Comparison of ENCODE assay signal across 8 cellular contexts in genomic region chr11:133163463-133164419, GRCh38.
DNase-seq lines count a peak whose midpoint lies in the region; ATAC-seq and TF ChIP-seq lines count a peak whose summit lies in the region.

No MANE protein-coding gene starts in this region.

- no peak for TF ChIP-seq EP300 in ovary (IDR thresholded peaks at IDR 0.05)

- peak; percentile 79 for ATAC-seq in HG03103 (IDR thresholded peaks at IDR 0.05; ENCODE audit: low read depth, unreplicated experiment)

- DNase-seq in ACHN, result peak; percentile 46
- peak; percentile 3 for DNase-seq in NCI-H774 (lab: John Stamatoyannopoulos, UW)
- DNase-seq in coronary artery (ENCODE audit: low spot score), result no peak
- DNase-seq in medulla oblongata (ENCODE audit: extremely low spot score), result peak; percentile 81
- DNase-seq in stimulated activated CD4-positive, alpha-beta T cell treated with anti-CD3 and anti-CD28 coated beads, Interleukin-1b, Interleukin-23, amount 100 ng/mL, for 48 hours, result no peak
- DNase-seq in ovary, result no peak

- no peaks in the 10 kb centered on the region for H3K4me1 ChIP-seq in ovary (ENCODE audit: insufficient read depth)

- in situ Hi-C loops in ACHN (cut with HindIII; ENCODE audit: low pct_ligation_motif_present, low pct_unique_long_range_greater_than_20kb, low sequenced_read_pairs), result no loop called here

- H3K27me3 ChIP-seq in ovary, result no peaks in the 10 kb centered on the region

- no peak overlapping the region for H3K27ac ChIP-seq in coronary artery
- H3K27ac ChIP-seq in ovary, result no peak overlapping the region

- H3K4me3 ChIP-seq in coronary artery (peak overlapping the region; percentile 19), ovary (no peak overlapping the region)

- no peak for TF ChIP-seq POLR2A in ovary (IDR thresholded peaks at IDR 0.05)

- 36 to 41% (median 39%) methylated on average over 12 of the region's 12 CpGs for WGBS in ovary, 3 donors

- peak; percentile 74 for TF ChIP-seq CTCF in GM12873 (IDR thresholded peaks at IDR 0.05; ENCODE audit: insufficient read depth, low read depth, low read length, missing control alignments)
- peak; percentile 65 for TF ChIP-seq CTCF in coronary artery (IDR thresholded peaks at IDR 0.05)
- TF ChIP-seq CTCF in ovary (IDR thresholded peaks at IDR 0.05), result no peak

- no peaks in the 10 kb centered on the region for H3K36me3 ChIP-seq in ovary

- intact Hi-C loops in ovary (cut with DNase I), result no loop called here

- no peaks in the 10 kb centered on the region for H3K9me3 ChIP-seq in ovary

Comparison
In these comparisons a context has a peak if more than half of its experiments do, and no peak if none do; other contexts are left out.
1. DNase-seq: peak in ACHN (single experiment), NCI-H774 (single experiment) and medulla oblongata (single experiment); none in coronary artery (single experiment), stimulated activated CD4-positive, alpha-beta T cell treated with anti-CD3 and anti-CD28 coated beads, Interleukin-1b, Interleukin-23, amount 100 ng/mL, for 48 hours (single experiment) and ovary (0 of 5).
2. CTCF ChIP-seq: peak in GM12873 (single experiment) and coronary artery (single experiment); none in ovary (0 of 3).